ENCODE assay signal across 8 cellular contexts in the genomic region with DNA sequence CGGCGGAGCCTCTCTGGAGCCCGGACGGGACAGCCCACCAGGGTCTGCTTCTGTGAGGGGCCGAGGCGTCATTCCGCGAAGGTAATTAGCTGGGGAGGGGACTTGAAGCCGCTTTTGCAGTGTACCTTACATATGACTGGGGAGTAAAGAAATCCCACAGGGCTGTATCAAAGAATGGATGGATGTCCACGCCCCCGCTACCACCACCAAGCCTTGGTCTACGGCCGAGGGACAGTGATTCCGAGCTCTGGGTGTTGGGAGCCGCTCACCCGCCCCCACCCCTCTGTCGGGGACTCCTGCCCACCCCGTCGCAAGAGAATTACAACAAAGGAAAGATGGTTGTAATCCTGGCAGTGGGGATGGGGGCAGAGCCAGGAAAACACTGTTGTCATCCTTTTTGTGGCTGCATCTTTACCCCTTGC. TPM values are rescaled to one million over a fixed set of nuclear protein-coding genes. Genes with fewer than 3 reads are reported as not detected.
DNase-seq lines count a peak whose midpoint lies in the region; ATAC-seq, FAIRE-seq and TF ChIP-seq lines count a peak whose summit lies in the region.

No MANE protein-coding gene starts in this region.

- H3K27ac Mint-ChIP-seq in activated CD4-positive, alpha-beta T cell treated with anti-CD3 and anti-CD28 coated beads for 36 hours = peak overlapping the region; percentile 89
- peak overlapping the region; percentile 97 for H3K27ac Mint-ChIP-seq in chondrocyte (ENCODE audit: unreplicated experiment)

- POLR2A ChIA-PET in activated CD4-positive, alpha-beta T cell treated with anti-CD3 and anti-CD28 coated beads for 36 hours (lab: Charles Lee) = interaction anchor here (1.3 to 1.8 kb wide), 2 partner anchors 80 to 149 kb away, joined by 9 read pairs; partner anchors contain the start of genes EPM2A and SHPRH
- POLR2A ChIA-PET in HepG2 (lab: Yijun Ruan, JAX) = interaction anchor here (1.0 to 3.2 kb wide), 7 partner anchors 10 to 728 kb away, joined by 3 to 84 read pairs (median 5); partner anchors contain the start of genes EPM2A, RAB32 and SHPRH

- peak overlapping the region; percentile 84 to 98 (median 84) for H3K4me3 ChIP-seq in HepG2 (replicated peaks in 1 of 3; ENCODE audit: insufficient read depth in 1 of 3, low read depth in 2 of 3, low read length in 3 of 3)
- peak overlapping the region; percentile 72 to 73 for H3K4me3 ChIP-seq in tibial artery

- no peak for TF ChIP-seq POLR2A in HepG2 (IDR thresholded peaks at IDR 0.05; ENCODE audit: insufficient read depth in 1 of 2, low read depth in 2 of 2, low read length in 2 of 2)

- H3K27me3 ChIP-seq in HepG2 (ENCODE audit: control insufficient read depth in 1 of 2, insufficient read depth in 2 of 2, low read length in 2 of 2) = no peaks in the 10 kb centered on the region; a peak in 2 of 5 replicates
- no peaks in the 10 kb centered on the region for H3K27me3 ChIP-seq in tibial artery

- in situ Hi-C loops in HepG2 (cut with HindIII; ENCODE audit: extremely low pct_ligation_motif_present, low pct_unique_long_range_greater_than_20kb) = loop anchor here (25.0 kb wide), 1 partner anchor 1497 kb away; no protein-coding TSS in a partner anchor

- peak overlapping the region; percentile 89 for H3K4me3 Mint-ChIP-seq in activated CD4-positive, alpha-beta T cell treated with anti-CD3 and anti-CD28 coated beads for 36 hours
- H3K4me3 Mint-ChIP-seq in chondrocyte (ENCODE audit: unreplicated experiment) = peak overlapping the region; percentile 88

- no peak for FAIRE-seq in HepG2 (lab: Jason Lieb, UNC)

- H3K36me3 Mint-ChIP-seq in activated CD4-positive, alpha-beta T cell treated with anti-CD3 and anti-CD28 coated beads for 36 hours (ENCODE audit: low read depth) = peaks cover 2% of the 10 kb centered on the region
- peaks cover 2% of the 10 kb centered on the region for H3K36me3 Mint-ChIP-seq in chondrocyte (ENCODE audit: low read depth)

- no peak for DNase-seq in activated CD4-positive, alpha-beta T cell treated with anti-CD3 and anti-CD28 coated beads for 36 hours
- no peak for DNase-seq in activated CD4-positive, alpha-beta T cell treated with anti-CD3 and anti-CD28 coated beads, Interleukin-2, amount 50 U/mL, for 4 hours
- DNase-seq in NCI-H748 (lab: John Stamatoyannopoulos, UW; ENCODE audit: unreplicated experiment) = peak; percentile 60
- no peak for DNase-seq in chondrocyte (ENCODE audit: low spot score)
- no peak for DNase-seq in HepG2 (ENCODE audit: low spot score)
- peak in 1 of 2 donors; percentile 58 for DNase-seq in tibial artery
- DNase-seq in RPMI8226 = no peak

- peak overlapping the region; percentile 87 for H3K4me2 ChIP-seq in HepG2 (ENCODE audit: low read depth, low read length)

- H3K27me3 Mint-ChIP-seq in activated CD4-positive, alpha-beta T cell treated with anti-CD3 and anti-CD28 coated beads for 36 hours = no peaks in the 10 kb centered on the region
- H3K27me3 Mint-ChIP-seq in chondrocyte (ENCODE audit: low read depth) = no peaks in the 10 kb centered on the region

- H3K4me1 ChIP-seq in HepG2 (ENCODE audit: insufficient read depth, low read length) = peaks cover 31% of the 10 kb centered on the region
- peaks cover 0 to 39% (median 19%) of the 10 kb centered on the region in 4 donors for H3K4me1 ChIP-seq in tibial artery

- WGBS in HepG2 (ENCODE audit: low lambda C conversion rate) = under 1% methylated on average over 18 of the region's 19 CpGs

- H3K9ac ChIP-seq in HepG2 (ENCODE audit: insufficient read depth, low read depth, low read length) = peak overlapping the region; percentile 94

- TF ChIP-seq RAD21 in HepG2 (CRISPR knock-in tag; IDR thresholded peaks at IDR 0.05) = no peak

- H2AFZ ChIP-seq in HepG2 (ENCODE audit: low read length) = peak overlapping the region; percentile 51

- TF ChIP-seq EP300 in HepG2 (IDR thresholded peaks at IDR 0.05; ENCODE audit: low read depth in 2 of 2, low read length in 2 of 2) = no peak
- TF ChIP-seq EP300 in HepG2 (CRISPR knock-in tag; IDR thresholded peaks at IDR 0.05; ENCODE audit: borderline replicate concordance) = no peak

- CTCF ChIA-PET in activated CD4-positive, alpha-beta T cell treated with anti-CD3 and anti-CD28 coated beads for 36 hours (lab: Charles Lee) = interaction anchor here (1.3 to 1.4 kb wide), 2 partner anchors 80 to 182 kb away, joined by 3 read pairs; partner anchors contain the start of gene EPM2A
- CTCF ChIA-PET in HepG2 (lab: Yijun Ruan, JAX; ENCODE audit: low intra/inter-chr PET ratio, low total read pairs) = no interaction called here

- H3K36me3 ChIP-seq in HepG2 (replicated peaks in 1 of 2; ENCODE audit: control insufficient read depth in 1 of 2, insufficient read depth in 2 of 2, low read length in 2 of 2) (no peaks in the 10 kb centered on the region), tibial artery (no peaks in the 10 kb centered on the region)

- H3K79me2 ChIP-seq in HepG2 (ENCODE audit: insufficient read depth, low read length) = peaks cover 38% of the 10 kb centered on the region

- TF ChIP-seq CTCF in chondrocyte (IDR thresholded peaks at IDR 0.05) (no peak), HepG2 (CRISPR knock-in tag; IDR thresholded peaks at IDR 0.05) (no peak), tibial artery (IDR thresholded peaks at IDR 0.05) (no peak)

- intact Hi-C loops in activated CD4-positive, alpha-beta T cell treated with anti-CD3 and anti-CD28 coated beads for 36 hours (cut with DNase I, micrococcal nuclease) = loop anchor here (2.0 to 10.0 kb wide), 8 partner anchors 81 to 1661 kb away; partner anchors contain the start of genes EPM2A (in 1 of the 2), SHPRH (in 1 of the 2), STX11 (in 1 of the 2) and STXBP5 (in 1 of the 2)
- intact Hi-C loops in HepG2 (cut with micrococcal nuclease; ENCODE audit: unreplicated experiment) (loop anchor here (1.0 to 5.0 kb wide), 2 partner anchors 81 to 1383 kb away; no protein-coding TSS in a partner anchor), tibial artery (cut with DNase I; ENCODE audit: low total_unique reads) (loop anchor here (2.0 to 5.0 kb wide), 2 partner anchors 81 to 737 kb away; partner anchors contain the start of gene EPM2A)

- peaks cover 43% of the 10 kb centered on the region for H3K4me1 Mint-ChIP-seq in activated CD4-positive, alpha-beta T cell treated with anti-CD3 and anti-CD28 coated beads for 36 hours
- H3K4me1 Mint-ChIP-seq in chondrocyte (ENCODE audit: low read depth) = peaks cover 39% of the 10 kb centered on the region

- H3K27ac ChIP-seq in HepG2 (ENCODE audit: extremely low read length, insufficient read depth, low read length) = peak overlapping the region; percentile 90
- peak overlapping the region; percentile 94 to 96 for H3K27ac ChIP-seq in tibial artery

- no peak for ATAC-seq in activated CD4-positive, alpha-beta T cell treated with anti-CD3 and anti-CD28 coated beads for 36 hours
- ATAC-seq in HG02588 (IDR thresholded peaks at IDR 0.05; ENCODE audit: unreplicated experiment) (peak; percentile 4), HepG2 (peak; percentile 54)

- no peaks in the 10 kb centered on the region for H3K9me3 Mint-ChIP-seq in activated CD4-positive, alpha-beta T cell treated with anti-CD3 and anti-CD28 coated beads for 36 hours (ENCODE audit: low read depth)
- H3K9me3 Mint-ChIP-seq in chondrocyte (ENCODE audit: low read depth) = no peaks in the 10 kb centered on the region

- H3K9me3 ChIP-seq in HepG2 (ENCODE audit: low read length) (no peaks in the 10 kb centered on the region), tibial artery (no peaks in the 10 kb centered on the region)

- H4K20me1 ChIP-seq in HepG2 (ENCODE audit: insufficient read depth, low read length) = peaks cover 8% of the 10 kb centered on the region

- BruUV-seq in HepG2 (replicated peaks; lab: Mats Ljungman, UMichigan) = no TSS peak

TF ChIP-seq in HepG2, 621 proteins besides CTCF, POLR2A, EP300 and RAD21 (continues in another document):
- TF ChIP-seq MXD1 (CRISPR knock-in tag; IDR thresholded peaks at IDR 0.05) (no peak), SMARCC2 (IDR thresholded peaks at IDR 0.05) (no peak)

RNA-seq across cellular contexts. Expression of gene FBXO30, which starts 0.8 kb away (rescaled TPM):
- total RNA-seq in activated CD4-positive, alpha-beta T cell treated with anti-CD3 and anti-CD28 coated beads for 36 hours = 1 to 10 TPM; 2.3 to 2.8 TPM
- total RNA-seq in chondrocyte (10.4 to 11.8 TPM (median 11.0 TPM) in 3 replicates), HepG2 (2016; rRNA removed; fragmentation: Illumina TruSeq; extraction: Trizol) (7.1 and 11.4 TPM in 2 replicates)
- 2.8 and 3.1 TPM in 2 replicates for total RNA-seq in HepG2 (2016; cell fraction: cytosol; rRNA removed; fragmentation: Illumina TruSeq; extraction: Trizol; ENCODE audit: low read depth)
- total RNA-seq in HepG2 (2016; cell fraction: insoluble cytoplasmic fraction; rRNA removed; fragmentation: Illumina TruSeq; extraction: Trizol) = 7.3 and 10.8 TPM in 2 replicates
- total RNA-seq in HepG2 (2016; cell fraction: membrane; rRNA removed; fragmentation: Illumina TruSeq; extraction: Trizol) = 6.1 and 7.4 TPM in 2 replicates
- 12.8 and 13.1 TPM in 2 replicates for total RNA-seq in HepG2 (2016; cell fraction: nucleus; rRNA removed; fragmentation: Illumina TruSeq; extraction: Trizol)
- 2.8 and 3.2 TPM in 2 replicates for polyA plus RNA-seq in HepG2 (2011; rRNA removed)
- 0.99 and 2.0 TPM in 2 replicates for polyA plus RNA-seq in HepG2 (2011; cell fraction: cytosol; rRNA removed)
- polyA plus RNA-seq in HepG2 (2011; cell fraction: nucleus; rRNA removed) = 2.2 and 2.9 TPM in 2 replicates
- 5.9 and 6.1 TPM in 2 replicates for polyA plus RNA-seq in HepG2 (2012)
- polyA plus RNA-seq in HepG2 (2016; cell fraction: cytosol; fragmentation: Illumina TruSeq; extraction: Trizol; ENCODE audit: low read depth) = 0.18 and 0.25 TPM in 2 replicates
- 8.4 and 9.0 TPM in 2 replicates for polyA plus RNA-seq in HepG2 (2016; cell fraction: insoluble cytoplasmic fraction; fragmentation: Illumina TruSeq; extraction: Trizol; ENCODE audit: low read depth)
- 1.0 and 1.1 TPM in 2 replicates for polyA plus RNA-seq in HepG2 (2016; cell fraction: membrane; fragmentation: Illumina TruSeq; extraction: Trizol; ENCODE audit: low read depth)
- polyA plus RNA-seq in HepG2 (2016; cell fraction: nucleus; fragmentation: Illumina TruSeq; extraction: Trizol; ENCODE audit: insufficient read depth, low read depth) = 8.4 and 9.2 TPM in 2 replicates
- polyA minus RNA-seq in HepG2 (2011; rRNA and poly(A)+ RNA removed; ENCODE audit: low replicate concordance) = 3.9 and 4.3 TPM in 2 replicates
- polyA minus RNA-seq in HepG2 (2011; cell fraction: cytosol; rRNA and poly(A)+ RNA removed) = 4.1 and 5.3 TPM in 2 replicates
- polyA minus RNA-seq in HepG2 (2011; cell fraction: nucleus; rRNA and poly(A)+ RNA removed) = 34.2 and 35.8 TPM in 2 replicates
